8 cellular contexts compared by ENCODE assay signal in the genomic region with DNA sequence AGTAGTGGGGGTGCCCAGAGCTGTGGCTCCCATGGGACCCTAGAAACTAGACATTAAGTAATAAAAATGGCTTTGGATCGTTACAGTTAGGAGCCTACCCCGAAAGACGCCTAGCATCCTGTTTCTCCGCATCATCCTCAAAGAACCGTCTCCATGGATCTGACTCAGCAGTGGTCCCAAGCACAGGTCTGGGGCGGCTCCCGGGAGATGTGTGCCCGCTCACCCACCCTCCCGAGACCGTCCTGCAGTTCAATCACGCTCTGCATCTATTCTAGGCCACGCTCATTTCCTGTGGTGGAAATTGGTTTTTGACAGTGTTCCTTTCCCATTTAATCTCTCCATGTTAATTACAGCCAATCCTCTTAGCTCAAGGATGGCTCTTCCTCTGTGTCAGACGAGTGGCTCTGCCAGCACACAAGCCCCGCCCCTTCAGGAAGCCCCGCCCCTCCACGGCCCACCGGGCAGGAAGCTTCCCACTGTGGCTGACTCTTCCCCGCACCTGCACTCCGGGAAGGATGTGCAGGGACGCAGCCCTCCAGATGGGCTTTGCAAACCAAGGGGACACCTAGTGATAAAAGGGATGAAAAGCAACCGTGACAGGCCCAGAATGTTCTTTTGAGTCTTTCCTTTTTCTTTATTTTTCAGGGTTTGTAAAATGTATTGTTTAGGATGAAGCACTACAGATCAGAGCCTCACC. TPM values are rescaled to one million over a fixed set of nuclear protein-coding genes. Genes with fewer than 3 reads are reported as not detected.
A peak's percentile ranks its signal among the peaks of the same experiment; 100 is the strongest.
DNase-seq lines count a peak whose midpoint lies in the region; ATAC-seq, FAIRE-seq and TF ChIP-seq lines count a peak whose summit lies in the region.

No MANE protein-coding gene starts in this region.

- H3K9me3 ChIP-seq in A549: no peaks in the 10 kb centered on the region

- peak; percentile 46 to 53 for TF ChIP-seq RAD21 in A549 (conservative IDR thresholded peaks at IDR 0.05 in 1 of 2, IDR thresholded peaks at IDR 0.05 in 1 of 2)

- 64% methylated on average over 16 of the region's 21 CpGs for whole genome bisulfite sequencing in A549 (ENCODE audit: missing lambda C conversion rate)

- no peak overlapping the region for H3K27ac Mint-ChIP-seq in endothelial cell (ENCODE audit: unreplicated experiment)
- no peak overlapping the region for H3K27ac Mint-ChIP-seq in nephron

- DNase-seq in A549 (ENCODE audit: low read depth in 1 of 2, low spot score in 1 of 2) (peak; percentile 26 to 46), NCI-H2171 treated with DMSO at 0.1 percent for 48 hours (lab: John Stamatoyannopoulos, UW) (peak; percentile 58), endothelial cell (ENCODE audit: low spot score) (peak; percentile 69), superior temporal gyrus (ENCODE audit: extremely low spot score) (peak; percentile 42)
- peak; percentile 32 for DNase-seq in activated CD4-positive, alpha-beta T cell treated with anti-CD3 and anti-CD28 coated beads, Interleukin-2, amount 50 U/mL, for 1 hour

- H3K36me3 Mint-ChIP-seq in endothelial cell (ENCODE audit: low read depth, unreplicated experiment): peaks cover 5% of the 10 kb centered on the region
- no peaks in the 10 kb centered on the region for H3K36me3 Mint-ChIP-seq in nephron (ENCODE audit: low read depth)

- H3K4me2 ChIP-seq in A549: peak overlapping the region; percentile 7; the same call in 1 of the 3 replicates

- H3K9me3 Mint-ChIP-seq in endothelial cell (ENCODE audit: unreplicated experiment) (no peaks in the 10 kb centered on the region), nephron (no peaks in the 10 kb centered on the region)

- FAIRE-seq in A549 (lab: Jason Lieb, UNC): no peak

- no peak for TF ChIP-seq POLR2A in A549 (IDR thresholded peaks at IDR 0.05; ENCODE audit: low read length)

- no peaks in the 10 kb centered on the region for H3K4me1 ChIP-seq in A549

- TF ChIP-seq CTCF in A549 (IDR thresholded peaks at IDR 0.05) (peak; percentile 38; the same call in 2 of the 3 replicates), endothelial cell (IDR thresholded peaks at IDR 0.05; ENCODE audit: unreplicated experiment) (no peak), nephron (IDR thresholded peaks at IDR 0.05; ENCODE audit: unreplicated experiment in 3 of 3) (peak; percentile 42 to 51 (median 46))

- CTCF ChIA-PET in A549 (lab: Yijun Ruan, JAX): interaction anchor here (0.8 to 1.8 kb wide), 7 partner anchors 8 to 297 kb away, joined by 3 to 9 read pairs (median 4); no protein-coding TSS in a partner anchor

- H3K4me1 Mint-ChIP-seq in endothelial cell (ENCODE audit: unreplicated experiment): no peaks in the 10 kb centered on the region
- H3K4me1 Mint-ChIP-seq in nephron: no peaks in the 10 kb centered on the region

- no peak overlapping the region for H3K27ac ChIP-seq in A549

- POLR2A ChIA-PET in A549 (lab: Yijun Ruan, JAX): no interaction called here

- no peak overlapping the region for H3K4me3 ChIP-seq in A549

- TF ChIP-seq EP300 in A549 (IDR thresholded peaks at IDR 0.05): no peak

- H3K4me3 Mint-ChIP-seq in endothelial cell (ENCODE audit: unreplicated experiment): no peak overlapping the region
- H3K4me3 Mint-ChIP-seq in nephron: no peak overlapping the region

- peak; percentile 72 to 79; a peak in 5 of 6 replicates for ATAC-seq in A549
- peak; percentile 71 for ATAC-seq in GM18498 (IDR thresholded peaks at IDR 0.05; ENCODE audit: unreplicated experiment)
- ATAC-seq in HG03064 (IDR thresholded peaks at IDR 0.05; ENCODE audit: low read depth, unreplicated experiment): peak; percentile 75

- peaks cover 1% of the 10 kb centered on the region for H3K27me3 Mint-ChIP-seq in endothelial cell (ENCODE audit: unreplicated experiment)
- peaks cover 15% of the 10 kb centered on the region for H3K27me3 Mint-ChIP-seq in nephron (ENCODE audit: low read depth)

TF ChIP-seq in A549, 52 proteins besides CTCF, POLR2A, EP300 and RAD21:
- TF ChIP-seq, protein P1, sequence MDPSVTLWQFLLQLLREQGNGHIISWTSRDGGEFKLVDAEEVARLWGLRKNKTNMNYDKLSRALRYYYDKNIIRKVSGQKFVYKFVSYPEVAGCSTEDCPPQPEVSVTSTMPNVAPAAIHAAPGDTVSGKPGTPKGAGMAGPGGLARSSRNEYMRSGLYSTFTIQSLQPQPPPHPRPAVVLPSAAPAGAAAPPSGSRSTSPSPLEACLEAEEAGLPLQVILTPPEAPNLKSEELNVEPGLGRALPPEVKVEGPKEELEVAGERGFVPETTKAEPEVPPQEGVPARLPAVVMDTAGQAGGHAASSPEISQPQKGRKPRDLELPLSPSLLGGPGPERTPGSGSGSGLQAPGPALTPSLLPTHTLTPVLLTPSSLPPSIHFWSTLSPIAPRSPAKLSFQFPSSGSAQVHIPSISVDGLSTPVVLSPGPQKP (IDR thresholded peaks at IDR 0.05; ENCODE audit: low read depth, low read length): no peak
- TF ChIP-seq SMC3 (IDR thresholded peaks at IDR 0.05): peak; percentile 39; the same call in 2 of the 3 replicates

RNA-seq across cellular contexts. Expression of a gene that starts 34.5 kb away (rescaled TPM):
- polyA plus RNA-seq in A549 (2011; rRNA removed) (not detected in 2 replicates), A549 (2017; fragmentation: RNase III; extraction: RNeasy Plus Mini Kit Qiagen cat#74134 plus additional on column Dnase treatment) (not detected in 3 replicates)
- polyA plus RNA-seq in A549 (2012; cell fraction: cytosol; rRNA removed): not detected in 2 replicates
- polyA plus RNA-seq in A549 (2012; cell fraction: nucleus; rRNA removed): not detected in 2 replicates
- not detected in 2 replicates for polyA minus RNA-seq in A549 (2011; rRNA and poly(A)+ RNA removed)
- total RNA-seq in endothelial cell (ENCODE audit: unreplicated experiment): not detected
